Comparison of ENCODE assay signal across 22 cellular contexts in genomic region chr2:22521620-22522019, GRCh38.
"Had no signal": no experiment of that assay in that cellular context is flagged by ENCODE, and none has a peak within 500 bp of the region (broad histone marks: within the 10 kb centered on the region; RNA-seq: fewer than 3 reads in every experiment).

No MANE protein-coding gene starts in this region.

- H3K9me3 ChIP-seq: SK-N-SH had no signal

- H3K9ac ChIP-seq: SK-N-SH had no signal

- H3K27ac ChIP-seq: HL-60, RWPE1 had no signal

- H3K4me2 ChIP-seq: SK-N-SH had no signal

- H3K9me2 ChIP-seq: SK-N-SH had no signal

- FAIRE-seq: HTR-8/SVneo had no signal

- DNase-seq: KBM-7, MV-4-11, NCI-H1048, NCI-H1105, NCI-H1417, NCI-H1436 treated with DMSO at 0.1 percent for 48 hours, NCI-H1694, NCI-H187 treated with DMSO at 0.1 percent for 48 hours, NCI-H2029 treated with DMSO at 0.1 percent for 48 hours, NCI-H2171 treated with DMSO at 0.1 percent for 48 hours, NCI-H345, NCI-H446 treated with DMSO at 0.1 percent for 48 hours, NCI-H510A treated with DMSO at 0.1 percent for 48 hours, NCI-H526, PC-3, SHP77, SK-N-SH, SW 1271 had no signal

- ATAC-seq: Panc1, PC-3 had no signal
